ENCODE assay signal across 1 cellular context in genomic region chr9:134629061-134629585, GRCh38.
TF ChIP-seq lines count a peak whose summit lies in the region.

No MANE protein-coding gene starts in this region.

TF ChIP-seq in H1, 55 proteins besides CTCF, POLR2A, EP300 and RAD21 (continued from another document):
- no peak for TF ChIP-seq USF2 (IDR thresholded peaks at IDR 0.05; ENCODE audit: low read length)
- TF ChIP-seq, protein P1, sequence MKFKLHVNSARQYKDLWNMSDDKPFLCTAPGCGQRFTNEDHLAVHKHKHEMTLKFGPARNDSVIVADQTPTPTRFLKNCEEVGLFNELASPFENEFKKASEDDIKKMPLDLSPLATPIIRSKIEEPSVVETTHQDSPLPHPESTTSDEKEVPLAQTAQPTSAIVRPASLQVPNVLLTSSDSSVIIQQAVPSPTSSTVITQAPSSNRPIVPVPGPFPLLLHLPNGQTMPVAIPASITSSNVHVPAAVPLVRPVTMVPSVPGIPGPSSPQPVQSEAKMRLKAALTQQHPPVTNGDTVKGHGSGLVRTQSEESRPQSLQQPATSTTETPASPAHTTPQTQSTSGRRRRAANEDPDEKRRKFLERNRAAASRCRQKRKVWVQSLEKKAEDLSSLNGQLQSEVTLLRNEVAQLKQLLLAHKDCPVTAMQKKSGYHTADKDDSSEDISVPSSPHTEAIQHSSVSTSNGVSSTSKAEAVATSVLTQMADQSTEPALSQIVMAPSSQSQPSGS (IDR thresholded peaks at IDR 0.05; ENCODE audit: low read length) = no peak
- TF ChIP-seq TAF7 (optimal IDR thresholded peaks at IDR 0.05; ENCODE audit: borderline replicate concordance, low read depth, low read length) = no peak
- TF ChIP-seq HDAC6 (IDR thresholded peaks at IDR 0.05; ENCODE audit: low read depth, low read length) = no peak
- no peak for TF ChIP-seq FOSL1 (IDR thresholded peaks at IDR 0.05; ENCODE audit: insufficient read depth, low read depth, low read length)
